8 cellular contexts compared by ENCODE assay signal in the genomic region with DNA sequence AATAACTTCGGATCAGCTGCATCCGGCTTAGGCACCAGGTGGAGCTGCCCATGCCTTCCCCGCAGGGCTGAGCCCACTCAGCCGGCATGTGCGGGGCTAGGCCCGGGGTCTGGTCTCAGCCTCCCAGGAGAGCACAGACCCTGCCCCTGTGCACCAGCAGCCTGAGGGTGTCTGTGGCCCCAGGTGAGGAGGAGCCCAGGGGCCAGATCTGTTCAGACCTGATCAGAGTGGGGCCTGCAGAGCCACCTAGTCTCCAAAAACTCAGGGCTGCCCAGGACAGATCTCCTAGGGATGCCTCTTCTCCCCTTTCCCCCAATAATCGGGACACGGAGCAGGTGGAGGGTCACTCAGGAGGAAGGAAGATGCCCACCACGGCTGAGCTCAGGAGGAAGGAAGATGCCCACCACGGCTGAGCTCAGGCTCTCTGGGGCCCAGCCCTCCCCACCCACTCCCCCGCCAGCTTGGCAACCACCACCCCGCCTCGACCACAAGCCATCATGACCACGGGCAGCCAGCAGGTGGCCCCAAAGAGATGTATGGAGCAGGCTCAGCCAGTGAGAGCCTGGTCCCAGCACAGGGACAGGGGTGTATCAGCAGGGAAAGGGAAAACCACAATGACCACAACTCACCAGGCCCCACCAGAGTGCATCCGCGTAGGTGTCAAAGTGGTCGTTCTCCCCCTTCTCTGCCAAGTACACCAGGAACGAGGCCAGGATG.
DNase-seq lines count a peak whose midpoint lies in the region; ATAC-seq and FAIRE-seq lines count a peak whose summit lies in the region.

No MANE protein-coding gene starts in this region.

- DNase-seq in D341Med (ENCODE audit: low spot score) (peak; percentile 89), HTR-8/SVneo (ENCODE audit: insufficient read length, low spot score) (peak; percentile 70), amniotic stem cell (lab: John Stamatoyannopoulos, UW) (peak; percentile 11), left kidney (ENCODE audit: low read depth, low spot score) (peak; percentile 81), LoVo (ENCODE audit: low spot score) (no peak)
- DNase-seq in T-helper 2 cell treated with Interferon-gamma antibody and Interleukin-4, amounts not matched to agents 5 μg/mL and 100 μg/mL, for 36 hours (ENCODE audit: low spot score), result peak; percentile 59
- peak; percentile 28 to 33 for DNase-seq in stimulated activated CD8-positive, alpha-beta memory T cell treated with anti-CD3 and anti-CD28 coated beads, Interleukin-4, amount 100 ng/mL, for 4 hours (ENCODE audit: low read depth in 2 of 2, low spot score in 1 of 2)

- H3K27ac Mint-ChIP-seq in T-helper 2 cell treated with Interferon-gamma antibody and Interleukin-4, amounts not matched to agents 5 μg/mL and 100 μg/mL, for 36 hours, result no peak overlapping the region

- H3K4me1 Mint-ChIP-seq in T-helper 2 cell treated with Interferon-gamma antibody and Interleukin-4, amounts not matched to agents 5 μg/mL and 100 μg/mL, for 36 hours (ENCODE audit: low read depth), result peaks cover 11% of the 10 kb centered on the region

- H3K36me3 Mint-ChIP-seq in T-helper 2 cell treated with Interferon-gamma antibody and Interleukin-4, amounts not matched to agents 5 μg/mL and 100 μg/mL, for 36 hours (ENCODE audit: low read depth), result peaks cover 2% of the 10 kb centered on the region

- H3K27me3 Mint-ChIP-seq in T-helper 2 cell treated with Interferon-gamma antibody and Interleukin-4, amounts not matched to agents 5 μg/mL and 100 μg/mL, for 36 hours (ENCODE audit: low read depth), result peaks cover 2% of the 10 kb centered on the region

- peaks cover 12% of the 10 kb centered on the region for H3K9me3 Mint-ChIP-seq in T-helper 2 cell treated with Interferon-gamma antibody and Interleukin-4, amounts not matched to agents 5 μg/mL and 100 μg/mL, for 36 hours

- ATAC-seq in HG02973 (IDR thresholded peaks at IDR 0.05; ENCODE audit: unreplicated experiment), result no peak

- no peak overlapping the region for H3K4me3 Mint-ChIP-seq in T-helper 2 cell treated with Interferon-gamma antibody and Interleukin-4, amounts not matched to agents 5 μg/mL and 100 μg/mL, for 36 hours

- no peak for FAIRE-seq in HTR-8/SVneo (lab: Jason Lieb, UNC)
